22 cellular contexts compared by ENCODE assay signal in genomic region chr6:106431972-106432371, GRCh38.
A peak's percentile ranks its signal among the peaks of the same experiment; 100 is the strongest.
DNase-seq lines count a peak whose midpoint lies in the region; ATAC-seq and TF ChIP-seq lines count a peak whose summit lies in the region.
"Had no signal": no experiment of that assay in that cellular context is flagged by ENCODE, and none has a peak within 500 bp of the region (broad histone marks: within the 10 kb centered on the region; RNA-seq: fewer than 3 reads in every experiment).

No MANE protein-coding gene starts in this region.

- ATAC-seq in foreskin keratinocyte (peak; percentile 25), HG03280 (IDR thresholded peaks at IDR 0.05; ENCODE audit: unreplicated experiment) (no peak), HG03521 (IDR thresholded peaks at IDR 0.05; ENCODE audit: unreplicated experiment) (no peak)
- ATAC-seq: HepG2, K562, Right ventricle myocardium inferior had no signal

- DNase-seq in ELR (ENCODE audit: low read depth) (peak; percentile 29), SJSA1 (ENCODE audit: low read depth in 1 of 2, low spot score in 2 of 2) (peak in 1 of 2 experiments; percentile 89), foreskin keratinocyte (peak in 1 of 2 donors; percentile 53), renal cortical epithelial cell (ENCODE audit: low read depth) (peak; percentile 50), KG1 (lab: John Stamatoyannopoulos, UW) (no peak)
- DNase-seq: Calu3; CD8-positive, alpha-beta memory T cell; DMS153; GF-D8; NCI-H1092 treated with DMSO at 0.1 percent for 48 hours; NCI-H1436 treated with DMSO at 0.1 percent for 48 hours; NCI-H1930; NCI-H2227 treated with DMSO at 0.1 percent for 48 hours; NCI-H510A treated with DMSO at 0.1 percent for 48 hours; NCI-H774; NK-92 treated with Interleukin-12 subunit alpha and Interleukin-12 subunit beta, amount 100 ng/mL, for 24 hours had no signal

- H3K27ac ChIP-seq in SJSA1 (peak overlapping the region; percentile 93), foreskin keratinocyte (no peak overlapping the region)
- H3K27ac ChIP-seq: HL-60 had no signal

- TF ChIP-seq CTCF in foreskin keratinocyte (conservative IDR thresholded peaks at IDR 0.05): no peak

- H3K27me3 ChIP-seq in SJSA1 (replicated peaks): no peaks in the 10 kb centered on the region
- no peaks in the 10 kb centered on the region for H3K27me3 ChIP-seq in foreskin keratinocyte

- H3K4me1 ChIP-seq in SJSA1 (replicated peaks): peaks cover 25% of the 10 kb centered on the region
- H3K4me1 ChIP-seq in foreskin keratinocyte: peaks cover 13% of the 10 kb centered on the region

- no peak overlapping the region for H3K4me3 ChIP-seq in SJSA1
- H3K4me3 ChIP-seq: K562 had no signal

- no peaks in the 10 kb centered on the region for H3K9me3 ChIP-seq in SJSA1 (replicated peaks)

- H3K36me3 ChIP-seq in SJSA1: no peaks in the 10 kb centered on the region
